19 cellular contexts compared by ENCODE assay signal in the genomic region with DNA sequence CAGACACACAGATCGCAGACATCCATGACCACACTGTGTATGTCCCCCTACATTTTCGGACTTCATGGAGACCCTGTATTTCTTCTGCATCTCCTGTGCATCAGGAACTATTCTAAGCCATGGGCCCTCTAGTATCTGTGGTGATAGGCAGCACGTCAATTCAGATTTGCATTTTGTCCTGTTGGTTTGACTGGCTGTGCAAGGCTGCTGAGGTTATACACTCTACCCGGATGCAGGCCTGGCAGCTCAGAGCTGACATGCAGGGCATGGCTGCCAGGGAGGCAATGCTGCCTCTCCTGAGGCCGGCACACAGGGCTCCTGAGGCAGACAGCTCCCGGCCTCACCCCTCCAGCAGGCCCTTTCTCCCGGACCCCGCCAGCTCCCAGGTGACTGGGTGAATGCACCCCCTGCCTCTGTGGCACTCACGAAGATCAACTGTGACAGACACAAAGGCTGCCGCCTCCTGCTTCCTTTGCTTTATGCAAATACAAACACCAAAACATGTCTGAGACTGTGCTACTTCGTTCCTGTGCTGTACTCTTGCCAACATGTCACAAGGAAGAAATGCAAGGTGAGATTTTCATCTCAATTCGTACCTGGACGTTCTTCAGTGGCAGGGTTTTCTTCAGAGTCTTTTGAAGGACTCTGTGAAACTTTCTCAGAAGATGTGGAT. TPM values are rescaled to one million over a fixed set of nuclear protein-coding genes. Genes with fewer than 3 reads are reported as not detected.
"Had no signal": no experiment of that assay in that cellular context is flagged by ENCODE, and none has a peak within 500 bp of the region (broad histone marks: within the 10 kb centered on the region; RNA-seq: fewer than 3 reads in every experiment).

No MANE protein-coding gene starts in this region.

- H3K27ac ChIP-seq: PC-9, WERI-Rb-1 had no signal

- ATAC-seq: activated CD4-positive, alpha-beta T cell treated with anti-CD3 and anti-CD28 coated beads for 36 hours had no signal

- H3K36me3 Mint-ChIP-seq: activated naive CD4-positive, alpha-beta T cell treated with anti-CD3 and anti-CD28 coated beads, Interleukin-2, amount 10 ng/mL, durations not matched to agents 7 days and 5 days had no signal

- H3K9me3 Mint-ChIP-seq: activated CD4-positive, alpha-beta memory T cell treated with anti-CD3 and anti-CD28 coated beads, Interleukin-2, amount 10 ng/mL, durations not matched to agents 7 days and 5 days; activated naive CD4-positive, alpha-beta T cell treated with anti-CD3 and anti-CD28 coated beads, Interleukin-2, amount 10 ng/mL, durations not matched to agents 7 days and 5 days; activated naive CD8-positive, alpha-beta T cell treated with anti-CD3 and anti-CD28 coated beads for 36 hours; activated T-helper 2 cell treated with anti-CD3 and anti-CD28 coated beads, Interferon-gamma antibody, Interleukin-2, Interleukin-4, amounts not matched to agents 10 μg/mL and 5 μg/mL and 100 μg/mL, durations not matched to agents 14 hours and 24 hours and 36 hours had no signal

- H3K4me2 ChIP-seq: PC-9 had no signal

- DNase-seq: activated CD4-positive, alpha-beta memory T cell treated with anti-CD3 and anti-CD28 coated beads, Interleukin-2, amount 10 ng/mL, durations not matched to agents 7 days and 5 days; activated CD4-positive, alpha-beta T cell treated with anti-CD3 and anti-CD28 coated beads for 36 hours; activated CD4-positive, alpha-beta T cell treated with anti-CD3 and anti-CD28 coated beads, Interleukin-2, amount 50 U/mL, for 1 hour; activated gamma-delta T cell treated with Interleukin-2 at 50 U/mL for 16 hours; activated naive CD4-positive, alpha-beta T cell treated with anti-CD3 and anti-CD28 coated beads, Interleukin-2, amount 10 ng/mL, durations not matched to agents 7 days and 5 days; activated naive CD8-positive, alpha-beta T cell treated with anti-CD3 and anti-CD28 coated beads for 36 hours; activated T-cell treated with anti-CD3 and anti-CD28 coated beads for 4 hours; activated T-cell treated with anti-CD3 and anti-CD28 coated beads, Interleukin-2, amount 50 U/mL, for 48 hours; KBM-7; NCI-H1092 treated with DMSO at 0.1 percent for 48 hours; NCI-H1436; NCI-H1694 treated with DMSO at 0.1 percent for 48 hours; NCI-H2029 treated with DMSO at 0.1 percent for 48 hours; NCI-H345; NCI-H510A; PC-9; SHP77 treated with DMSO at 0.1 percent for 48 hours; WERI-Rb-1 had no signal

- H3K4me3 Mint-ChIP-seq: activated CD4-positive, alpha-beta memory T cell treated with anti-CD3 and anti-CD28 coated beads, Interleukin-2, amount 10 ng/mL, durations not matched to agents 7 days and 5 days; activated CD4-positive, alpha-beta T cell treated with anti-CD3 and anti-CD28 coated beads for 36 hours; activated naive CD4-positive, alpha-beta T cell treated with anti-CD3 and anti-CD28 coated beads, Interleukin-2, amount 10 ng/mL, durations not matched to agents 7 days and 5 days; activated naive CD8-positive, alpha-beta T cell treated with anti-CD3 and anti-CD28 coated beads for 36 hours had no signal

- H3K4me3 ChIP-seq: PC-9 had no signal

- H3K4me1 Mint-ChIP-seq: activated naive CD4-positive, alpha-beta T cell treated with anti-CD3 and anti-CD28 coated beads, Interleukin-2, amount 10 ng/mL, durations not matched to agents 7 days and 5 days; activated naive CD8-positive, alpha-beta T cell treated with anti-CD3 and anti-CD28 coated beads for 36 hours had no signal

- H2AFZ ChIP-seq: PC-9 had no signal

- H3K27ac Mint-ChIP-seq: activated CD4-positive, alpha-beta memory T cell treated with anti-CD3 and anti-CD28 coated beads, Interleukin-2, amount 10 ng/mL, durations not matched to agents 7 days and 5 days; activated naive CD4-positive, alpha-beta T cell treated with anti-CD3 and anti-CD28 coated beads, Interleukin-2, amount 10 ng/mL, durations not matched to agents 7 days and 5 days; activated naive CD8-positive, alpha-beta T cell treated with anti-CD3 and anti-CD28 coated beads for 36 hours; activated T-helper 2 cell treated with anti-CD3 and anti-CD28 coated beads, Interferon-gamma antibody, Interleukin-2, Interleukin-4, amounts not matched to agents 10 μg/mL and 5 μg/mL and 100 μg/mL, durations not matched to agents 14 hours and 24 hours and 36 hours had no signal

- H3K27me3 Mint-ChIP-seq: activated CD4-positive, alpha-beta memory T cell treated with anti-CD3 and anti-CD28 coated beads, Interleukin-2, amount 10 ng/mL, durations not matched to agents 7 days and 5 days; activated CD4-positive, alpha-beta T cell treated with anti-CD3 and anti-CD28 coated beads for 36 hours; activated naive CD4-positive, alpha-beta T cell treated with anti-CD3 and anti-CD28 coated beads, Interleukin-2, amount 10 ng/mL, durations not matched to agents 7 days and 5 days; activated naive CD8-positive, alpha-beta T cell treated with anti-CD3 and anti-CD28 coated beads for 36 hours had no signal

RNA-seq across cellular contexts. Expression of a gene that starts 51.0 kb away (rescaled TPM):
- total RNA-seq: activated T-helper 2 cell treated with anti-CD3 and anti-CD28 coated beads, Interferon-gamma antibody, Interleukin-2, Interleukin-4, amounts not matched to agents 10 μg/mL and 5 μg/mL and 100 μg/mL, durations not matched to agents 14 hours and 24 hours and 36 hours; PC-9 had no signal
